Comparison of ENCODE assay signal across 24 cellular contexts in genomic region chr6:147248859-147249258, GRCh38.
"Had no signal": no experiment of that assay in that cellular context is flagged by ENCODE, and none has a peak within 500 bp of the region (broad histone marks: within the 10 kb centered on the region; RNA-seq: fewer than 3 reads in every experiment).

No MANE protein-coding gene starts in this region.

- DNase-seq: cortex of kidney; dorsolateral prefrontal cortex; effector CD8-positive, alpha-beta T cell; heart left ventricle; hippocampal formation; left colon; left ventricle myocardium superior; mesenchymal stem cell; naive thymus-derived CD4-positive, alpha-beta T cell; nephron progenitor cell; occipital lobe; pancreas; right cardiac atrium; small intestine; stimulated activated CD4-positive, alpha-beta T cell treated with anti-CD3 and anti-CD28 coated beads, Interleukin-12 subunit alpha, Interleukin-12 subunit beta, amount 100 ng/mL, for 4 hours; stimulated activated CD4-positive, alpha-beta T cell treated with anti-CD3 and anti-CD28 coated beads, Interleukin-2, amount 100 ng/mL, for 48 hours; stimulated activated naive CD8-positive, alpha-beta T cell treated with anti-CD3 and anti-CD28 coated beads, Interleukin-15, Interleukin-2, amounts not matched to agents 100 U/mL and 50 U/mL, for 24 hours; thyroid gland had no signal

- H3K9me3 Mint-ChIP-seq: stimulated activated effector memory CD8-positive, alpha-beta T cell treated with anti-CD3 and anti-CD28 coated beads, Interleukin-12 subunit alpha, Interleukin-12 subunit beta, amount 100 ng/mL, for 72 hours had no signal

- H3K27ac Mint-ChIP-seq: naive thymus-derived CD4-positive, alpha-beta T cell; progenitor cell of endocrine pancreas; stimulated activated effector memory CD8-positive, alpha-beta T cell treated with anti-CD3 and anti-CD28 coated beads, Interleukin-12 subunit alpha, Interleukin-12 subunit beta, amount 100 ng/mL, for 72 hours; type B pancreatic cell had no signal

- H3K9me3 ChIP-seq: pancreas, suprapubic skin, thyroid gland had no signal

- H3K4me1 ChIP-seq: suprapubic skin, thyroid gland had no signal

- H3K4me1 Mint-ChIP-seq: nephron progenitor cell; stimulated activated effector memory CD8-positive, alpha-beta T cell treated with anti-CD3 and anti-CD28 coated beads, Interleukin-12 subunit alpha, Interleukin-12 subunit beta, amount 100 ng/mL, for 72 hours had no signal

- H3K4me3 ChIP-seq: dorsolateral prefrontal cortex, heart left ventricle, lung, pancreas, suprapubic skin, thyroid gland had no signal

- H3K4me3 Mint-ChIP-seq: nephron progenitor cell; stimulated activated effector memory CD8-positive, alpha-beta T cell treated with anti-CD3 and anti-CD28 coated beads, Interleukin-12 subunit alpha, Interleukin-12 subunit beta, amount 100 ng/mL, for 72 hours; type B pancreatic cell had no signal

- ATAC-seq: esophagus mucosa; heart left ventricle; left colon; left ventricle myocardium superior; naive thymus-derived CD4-positive, alpha-beta T cell; pancreas; right cardiac atrium; stimulated activated effector memory CD8-positive, alpha-beta T cell treated with anti-CD3 and anti-CD28 coated beads, Interleukin-12 subunit alpha, Interleukin-12 subunit beta, amount 100 ng/mL, for 72 hours; stimulated activated naive CD8-positive, alpha-beta T cell treated with anti-CD3 and anti-CD28 coated beads, Interleukin-15, Interleukin-2, amounts not matched to agents 100 U/mL and 50 U/mL, for 24 hours had no signal

- H3K27me3 Mint-ChIP-seq: naive thymus-derived CD4-positive, alpha-beta T cell; progenitor cell of endocrine pancreas; type B pancreatic cell had no signal

- H3K27me3 ChIP-seq: dorsolateral prefrontal cortex, heart left ventricle, pancreas, suprapubic skin, thyroid gland had no signal

- H3K27ac ChIP-seq: dorsolateral prefrontal cortex, heart left ventricle, pancreas, suprapubic skin, thyroid gland had no signal
